ENCODE assay signal across 11 cellular contexts in genomic region chr6:27651371-27651732, GRCh38.
DNase-seq lines count a peak whose midpoint lies in the region; ATAC-seq, FAIRE-seq and TF ChIP-seq lines count a peak whose summit lies in the region.
"Had no signal": no experiment of that assay in that cellular context is flagged by ENCODE, and none has a peak within 500 bp of the region (broad histone marks: within the 10 kb centered on the region; RNA-seq: fewer than 3 reads in every experiment).

No MANE protein-coding gene starts in this region.

- ATAC-seq in Panc1 (peak; percentile 85), GM18907 (IDR thresholded peaks at IDR 0.05; ENCODE audit: unreplicated experiment) (no peak)

- H3K4me2 ChIP-seq in hepatocyte, result peak overlapping the region; percentile 71

- CTCF ChIA-PET in Panc1 (lab: Charles Lee), result no interaction called here

- H3K27ac ChIP-seq in cardiac muscle cell (no peak overlapping the region), left ventricle myocardium inferior (replicated peaks) (no peak overlapping the region), Panc1 (ENCODE audit: low read length) (peak overlapping the region; percentile 59), hepatocyte (peak overlapping the region; percentile 37)
- H3K27ac ChIP-seq: C4-2B, esophagus squamous epithelium had no signal

- no TSS peak for BruUV-seq in Panc1 (replicated peaks; lab: Mats Ljungman, UMichigan)

- TF ChIP-seq CTCF in cardiac muscle cell (IDR thresholded peaks at IDR 0.05; ENCODE audit: low read depth, low read length) (no peak), left ventricle myocardium inferior (IDR thresholded peaks at IDR 0.05; ENCODE audit: borderline replicate concordance) (no peak), Panc1 (IDR thresholded peaks at IDR 0.05) (no peak), hepatocyte (IDR thresholded peaks at IDR 0.05; ENCODE audit: poor library complexity) (no peak)

- H4K20me1 ChIP-seq in hepatocyte (ENCODE audit: insufficient read depth, poor library complexity, severe bottlenecking), result no peaks in the 10 kb centered on the region

- peak overlapping the region; percentile 71 for H2AFZ ChIP-seq in hepatocyte

- intact Hi-C loops in left ventricle myocardium inferior (cut with micrococcal nuclease) (no loop called here), Panc1 (cut with micrococcal nuclease; ENCODE audit: unreplicated experiment) (no loop called here)

- H3K9me2 ChIP-seq in hepatocyte (replicated peaks; ENCODE audit: insufficient read depth), result no peaks in the 10 kb centered on the region

- H3K9me3 ChIP-seq in cardiac muscle cell (ENCODE audit: low read depth) (no peaks in the 10 kb centered on the region), left ventricle myocardium inferior (replicated peaks) (peaks cover 4% of the 10 kb centered on the region), Panc1 (ENCODE audit: control insufficient read depth, insufficient read depth, low read depth, low read length) (no peaks in the 10 kb centered on the region), hepatocyte (ENCODE audit: low read depth) (no peaks in the 10 kb centered on the region)
- H3K9me3 ChIP-seq: esophagus squamous epithelium had no signal

- DNase-seq in cardiac muscle cell (ENCODE audit: low read depth in 1 of 2, low spot score in 1 of 2) (peak in 1 of 2 donors; percentile 47), left ventricle myocardium inferior (no peak), Panc1 (ENCODE audit: low read depth, low spot score) (peak; percentile 35), hepatocyte (ENCODE audit: low spot score) (peak; percentile 50), urothelium cell line (ENCODE audit: low spot score) (peak; percentile 49), NOMO-1 treated with dmso at 0.1 percent for 144 hours (lab: John Stamatoyannopoulos, UW; ENCODE audit: unreplicated experiment) (no peak), NK-92 (lab: John Stamatoyannopoulos, UW; ENCODE audit: unreplicated experiment) (no peak)
- DNase-seq: esophagus squamous epithelium, substantia nigra had no signal

- WGBS in hepatocyte (ENCODE audit: low lambda C conversion rate, missing lambda C conversion rate), result 6% methylated on average over 7 of the region's 7 CpGs

- H3K27me3 ChIP-seq in cardiac muscle cell, result no peaks in the 10 kb centered on the region
- H3K27me3 ChIP-seq in left ventricle myocardium inferior (ENCODE audit: low read depth), result peaks cover 91% of the 10 kb centered on the region
- H3K27me3 ChIP-seq in Panc1 (ENCODE audit: control insufficient read depth, insufficient read depth, low read length), result no peaks in the 10 kb centered on the region
- no peaks in the 10 kb centered on the region for H3K27me3 ChIP-seq in hepatocyte

- H3K36me3 ChIP-seq in cardiac muscle cell (no peaks in the 10 kb centered on the region), left ventricle myocardium inferior (no peaks in the 10 kb centered on the region), Panc1 (ENCODE audit: control insufficient read depth, insufficient read depth, low read length) (no peaks in the 10 kb centered on the region), hepatocyte (replicated peaks; ENCODE audit: insufficient read depth, low read depth) (no peaks in the 10 kb centered on the region)
- H3K36me3 ChIP-seq: esophagus squamous epithelium had no signal

- in situ Hi-C loops in Panc1 (cut with HindIII; ENCODE audit: low pct_unique_long_range_greater_than_20kb, low sequenced_read_pairs), result no loop called here

- peak overlapping the region; percentile 38 for H3K4me3 ChIP-seq in cardiac muscle cell
- H3K4me3 ChIP-seq in left ventricle myocardium inferior, result no peak overlapping the region
- H3K4me3 ChIP-seq in Panc1 (ENCODE audit: low read depth in 2 of 2, low read length in 2 of 2), result peak overlapping the region; percentile 69 to 72
- peak overlapping the region; percentile 34 for H3K4me3 ChIP-seq in hepatocyte
- H3K4me3 ChIP-seq: esophagus squamous epithelium had no signal

- POLR2A ChIA-PET in Panc1 (lab: Charles Lee), result no interaction called here

- peak; percentile 71 for FAIRE-seq in urothelium cell line (lab: Jason Lieb, UNC)

- H3K79me2 ChIP-seq in hepatocyte, result no peaks in the 10 kb centered on the region

- H3K4me1 ChIP-seq in cardiac muscle cell (ENCODE audit: low read depth) (no peaks in the 10 kb centered on the region), left ventricle myocardium inferior (no peaks in the 10 kb centered on the region), Panc1 (ENCODE audit: control insufficient read depth, insufficient read depth, low read length) (peaks cover 4% of the 10 kb centered on the region; the same call in 1 of the 2 replicates), hepatocyte (ENCODE audit: insufficient read depth) (no peaks in the 10 kb centered on the region)
- H3K4me1 ChIP-seq: esophagus squamous epithelium had no signal

Comparison
In these comparisons a context has a peak if more than half of its experiments do, and no peak if none do; other contexts are left out.
1. DNase-seq: peak in Panc1 (single experiment), hepatocyte (single experiment) and urothelium cell line (single experiment); none in left ventricle myocardium inferior (single experiment), NOMO-1 treated with dmso at 0.1 percent for 144 hours (single experiment) and NK-92 (single experiment).
2. H3K27ac ChIP-seq: peak in Panc1 (single experiment) and hepatocyte (single experiment); none in cardiac muscle cell (single experiment) and left ventricle myocardium inferior (single experiment).